In genomic region chr15:47516576-47517371, GRCh38 we compare ENCODE assay signal across 23 cellular contexts.
DNase-seq lines count a peak whose midpoint lies in the region; ATAC-seq, FAIRE-seq and TF ChIP-seq lines count a peak whose summit lies in the region.
"Had no signal": no experiment of that assay in that cellular context is flagged by ENCODE, and none has a peak within 500 bp of the region (broad histone marks: within the 10 kb centered on the region; RNA-seq: fewer than 3 reads in every experiment).

No MANE protein-coding gene starts in this region.

- ATAC-seq in RWPE2 (ENCODE audit: low read depth) (peak; percentile 32; the same call in 2 of the 3 replicates), GM18909 (IDR thresholded peaks at IDR 0.05; ENCODE audit: poor library complexity, unreplicated experiment) (no peak), HG03095 (IDR thresholded peaks at IDR 0.05; ENCODE audit: unreplicated experiment) (no peak)
- ATAC-seq: natural killer cell treated with Interleukin-12 subunit alpha and Interleukin-12 subunit beta and Interleukin-15 and Interleukin-18, amount 100 ng/mL, for 72 hours had no signal

- H3K79me2 ChIP-seq in GM23248 (ENCODE audit: insufficient read depth) (no peaks in the 10 kb centered on the region), fibroblast of lung (ENCODE audit: control insufficient read depth, insufficient read depth, low read length) (no peaks in the 10 kb centered on the region)

- H3K36me3 ChIP-seq in GM23248 (ENCODE audit: low read depth), result no peaks in the 10 kb centered on the region
- no peaks in the 10 kb centered on the region for H3K36me3 ChIP-seq in RWPE2 (ENCODE audit: low read depth)
- no peaks in the 10 kb centered on the region for H3K36me3 ChIP-seq in fibroblast of lung (ENCODE audit: control insufficient read depth, insufficient read depth, low read length)
- H3K36me3 ChIP-seq in ascending aorta, result no peaks in the 10 kb centered on the region
- H3K36me3 ChIP-seq: heart right ventricle, vagina had no signal

- in situ Hi-C loops in GM23248 (cut with MboI), result no loop called here

- H3K4me1 ChIP-seq in GM23248 (ENCODE audit: insufficient read depth), result peaks cover 38% of the 10 kb centered on the region
- H3K4me1 ChIP-seq in RWPE2 (ENCODE audit: insufficient read depth, poor library complexity, severe bottlenecking), result peaks cover 18% of the 10 kb centered on the region
- peaks cover 3% of the 10 kb centered on the region for H3K4me1 ChIP-seq in fibroblast of lung (ENCODE audit: control insufficient read depth, extremely low read depth, insufficient read depth, low read length)
- H3K4me1 ChIP-seq in ascending aorta, result no peaks in the 10 kb centered on the region

- no peak overlapping the region for H3K4me3 ChIP-seq in GM23248
- no peak overlapping the region for H3K4me3 ChIP-seq in RWPE2 (ENCODE audit: severe bottlenecking)
- no peak overlapping the region for H3K4me3 ChIP-seq in fibroblast of lung (replicated peaks in 1 of 4; ENCODE audit: control extremely low read depth in 1 of 4, insufficient read depth in 1 of 4, low read depth in 3 of 4, low read length in 4 of 4)
- H3K4me3 ChIP-seq in ascending aorta, result no peak overlapping the region
- H3K4me3 ChIP-seq: heart right ventricle, skin epidermis, vagina had no signal

- H4K20me1 ChIP-seq in GM23248 (ENCODE audit: insufficient read depth), result no peaks in the 10 kb centered on the region
- H4K20me1 ChIP-seq in fibroblast of lung (ENCODE audit: control insufficient read depth, extremely low read depth, insufficient read depth, low read length), result no peaks in the 10 kb centered on the region

- H3K36me3 Mint-ChIP-seq in nephron progenitor cell (ENCODE audit: low read depth), result no peaks in the 10 kb centered on the region
- H3K36me3 Mint-ChIP-seq: natural killer cell treated with Interleukin-12 subunit alpha and Interleukin-12 subunit beta and Interleukin-15 and Interleukin-18, amount 100 ng/mL, for 72 hours had no signal

- H3K27ac ChIP-seq in GM23248, result no peak overlapping the region
- H3K27ac ChIP-seq in RWPE2 (ENCODE audit: poor library complexity, severe bottlenecking), result no peak overlapping the region
- H3K27ac ChIP-seq in fibroblast of lung (ENCODE audit: insufficient read depth, low read length), result no peak overlapping the region
- no peak overlapping the region for H3K27ac ChIP-seq in ascending aorta
- H3K27ac ChIP-seq: skin epidermis had no signal

- H3K4me3 Mint-ChIP-seq in nephron progenitor cell, result no peak overlapping the region
- H3K4me3 Mint-ChIP-seq: natural killer cell treated with Interleukin-12 subunit alpha and Interleukin-12 subunit beta and Interleukin-15 and Interleukin-18, amount 100 ng/mL, for 72 hours had no signal

- H3K9me3 ChIP-seq in GM23248 (ENCODE audit: low read depth) (no peaks in the 10 kb centered on the region), RWPE2 (ENCODE audit: severe bottlenecking) (no peaks in the 10 kb centered on the region), fibroblast of lung (ENCODE audit: control insufficient read depth, insufficient read depth, low read depth, low read length) (no peaks in the 10 kb centered on the region), ascending aorta (no peaks in the 10 kb centered on the region)
- H3K9me3 ChIP-seq: heart right ventricle, vagina had no signal

- H3K9ac ChIP-seq in GM23248, result no peak overlapping the region
- no peak overlapping the region for H3K9ac ChIP-seq in fibroblast of lung (ENCODE audit: insufficient read depth, low read length)

- TF ChIP-seq CTCF in RWPE2 (IDR thresholded peaks at IDR 0.05; ENCODE audit: poor library complexity, severe bottlenecking), result no peak
- no peak for TF ChIP-seq CTCF in fibroblast of lung (conservative IDR thresholded peaks at IDR 0.05 in 1 of 2, IDR thresholded peaks at IDR 0.05 in 1 of 2; ENCODE audit: low read depth in 1 of 2, low read length in 2 of 2)
- no peak for TF ChIP-seq CTCF in nephron progenitor cell (IDR thresholded peaks at IDR 0.05)
- TF ChIP-seq CTCF in ascending aorta (IDR thresholded peaks at IDR 0.05), result no peak

- H3K4me1 Mint-ChIP-seq in nephron progenitor cell, result peaks cover 4% of the 10 kb centered on the region

- H2AFZ ChIP-seq in GM23248, result no peak overlapping the region
- H2AFZ ChIP-seq in fibroblast of lung (ENCODE audit: low read length), result no peak overlapping the region

- DNase-seq in GM23248 (peak; percentile 78), RWPE2 (ENCODE audit: low spot score) (no peak), fibroblast of lung (ENCODE audit: low read depth in 2 of 2) (peak; percentile 45 to 54), nephron progenitor cell (no peak), ascending aorta (ENCODE audit: low spot score in 2 of 2) (no peak), GM19239 (ENCODE audit: insufficient read length, low spot score) (no peak)
- DNase-seq: activated CD4-positive, alpha-beta T cell treated with anti-CD3 and anti-CD28 coated beads for 48 hours; COR-L47; H7; heart right ventricle; Karpas-422; kidney; mesendoderm; NCI-H1417; posterior cingulate gyrus; stimulated activated CD4-positive, alpha-beta T cell treated with anti-CD3 and anti-CD28 coated beads, Interleukin-4, amount 100 ng/mL, for 4 hours; substantia nigra had no signal

- H3K9me2 ChIP-seq in GM23248 (ENCODE audit: insufficient read depth), result no peaks in the 10 kb centered on the region

- intact Hi-C loops in ascending aorta (cut with DNase I), result no loop called here

- no peak overlapping the region for H3K4me2 ChIP-seq in GM23248 (ENCODE audit: unreplicated experiment)
- no peak overlapping the region for H3K4me2 ChIP-seq in fibroblast of lung (ENCODE audit: extremely low read depth, insufficient read depth, low read length)

- peaks cover 2% of the 10 kb centered on the region for H3K27me3 Mint-ChIP-seq in nephron progenitor cell (ENCODE audit: low read depth, poor library complexity)
- H3K27me3 Mint-ChIP-seq: natural killer cell treated with Interleukin-12 subunit alpha and Interleukin-12 subunit beta and Interleukin-15 and Interleukin-18, amount 100 ng/mL, for 72 hours had no signal

- WGBS in GM23248 (ENCODE audit: low coverage in 1 of 2, low lambda C conversion rate in 2 of 2, missing lambda C conversion rate in 2 of 2), 2 experiments, result 2 to 4% methylated on average over 3 of the region's 3 CpGs

- no peaks in the 10 kb centered on the region for H3K9me3 Mint-ChIP-seq in nephron progenitor cell
- H3K9me3 Mint-ChIP-seq: natural killer cell treated with Interleukin-12 subunit alpha and Interleukin-12 subunit beta and Interleukin-15 and Interleukin-18, amount 100 ng/mL, for 72 hours had no signal

- no peak for FAIRE-seq in GM19239 (lab: Jason Lieb, UNC)
- FAIRE-seq: kidney, RCC 7860 had no signal

- H3F3A ChIP-seq in GM23248 (ENCODE audit: insufficient read depth), result peaks cover 17% of the 10 kb centered on the region

- H3K27me3 ChIP-seq in GM23248 (replicated peaks; ENCODE audit: insufficient read depth) (no peaks in the 10 kb centered on the region), RWPE2 (ENCODE audit: insufficient read depth, poor library complexity, severe bottlenecking) (no peaks in the 10 kb centered on the region), fibroblast of lung (ENCODE audit: control insufficient read depth, insufficient read depth, low read length) (no peaks in the 10 kb centered on the region), ascending aorta (no peaks in the 10 kb centered on the region)
- H3K27me3 ChIP-seq: vagina had no signal

- peak overlapping the region; percentile 26 for H3K27ac Mint-ChIP-seq in nephron progenitor cell
- H3K27ac Mint-ChIP-seq: natural killer cell treated with Interleukin-12 subunit alpha and Interleukin-12 subunit beta and Interleukin-15 and Interleukin-18, amount 100 ng/mL, for 72 hours had no signal

Comparison
In these comparisons a context has a peak if more than half of its experiments do, and no peak if none do; other contexts are left out.
1. DNase-seq: peak in GM23248 (single experiment) and fibroblast of lung (2 of 2); none in RWPE2 (single experiment), nephron progenitor cell (single experiment), ascending aorta (0 of 2) and GM19239 (single experiment).